1 cellular context compared by ENCODE assay signal in the genomic region with DNA sequence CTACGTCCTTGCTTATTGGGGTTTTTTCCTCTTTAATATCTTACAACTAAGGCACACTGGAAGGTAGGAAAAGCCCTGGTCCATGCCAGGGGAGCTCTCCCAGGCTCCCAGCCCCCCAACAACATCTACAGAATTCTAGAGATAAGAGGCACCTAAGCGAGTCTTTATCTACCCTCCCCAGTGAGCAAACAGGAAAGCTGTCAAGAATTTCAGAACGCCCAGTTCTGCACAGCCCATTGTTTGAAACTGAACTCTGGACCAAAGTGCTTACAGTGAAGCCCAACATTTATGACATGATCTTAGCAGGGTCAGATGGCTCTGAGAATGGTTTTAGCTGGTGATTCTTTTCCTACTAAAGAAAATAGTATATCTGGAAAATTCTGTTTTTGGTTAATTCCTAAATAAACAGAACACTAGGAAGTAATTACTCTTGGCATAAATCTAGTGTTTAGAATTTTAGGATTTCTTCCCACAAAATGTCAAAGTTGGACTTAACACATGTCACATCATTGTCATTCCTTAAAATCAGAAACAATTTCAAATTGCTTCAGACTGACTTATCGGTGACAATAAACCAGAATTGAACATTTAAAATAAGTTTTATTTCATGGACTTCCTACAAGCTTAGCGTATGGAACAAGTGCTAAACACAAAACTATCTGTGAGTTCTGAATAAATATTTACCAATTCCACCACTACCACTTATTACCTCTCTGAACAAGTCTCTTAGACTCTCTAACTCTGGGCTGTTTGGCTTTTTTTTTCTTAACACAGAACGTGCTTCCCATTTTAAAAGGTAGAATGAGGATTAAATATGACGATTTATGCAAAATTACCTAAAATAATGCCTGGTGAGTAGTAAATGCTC.
A peak's percentile ranks its signal among the peaks of the same experiment; 100 is the strongest.
TF ChIP-seq lines count a peak whose summit lies in the region.

No MANE protein-coding gene starts in this region.

TF ChIP-seq in HepG2, 621 proteins besides CTCF, POLR2A, EP300 and RAD21 (continued from another document and continues in another):
- TF ChIP-seq ZNF432 (CRISPR knock-in tag; IDR thresholded peaks at IDR 0.05; ENCODE audit: borderline replicate concordance) = no peak
- TF ChIP-seq ZNF292 (CRISPR knock-in tag; IDR thresholded peaks at IDR 0.05; ENCODE audit: borderline replicate concordance, low read depth) = peak; percentile 43; the same call in 1 of the 2 replicates
- TF ChIP-seq, protein P1, sequence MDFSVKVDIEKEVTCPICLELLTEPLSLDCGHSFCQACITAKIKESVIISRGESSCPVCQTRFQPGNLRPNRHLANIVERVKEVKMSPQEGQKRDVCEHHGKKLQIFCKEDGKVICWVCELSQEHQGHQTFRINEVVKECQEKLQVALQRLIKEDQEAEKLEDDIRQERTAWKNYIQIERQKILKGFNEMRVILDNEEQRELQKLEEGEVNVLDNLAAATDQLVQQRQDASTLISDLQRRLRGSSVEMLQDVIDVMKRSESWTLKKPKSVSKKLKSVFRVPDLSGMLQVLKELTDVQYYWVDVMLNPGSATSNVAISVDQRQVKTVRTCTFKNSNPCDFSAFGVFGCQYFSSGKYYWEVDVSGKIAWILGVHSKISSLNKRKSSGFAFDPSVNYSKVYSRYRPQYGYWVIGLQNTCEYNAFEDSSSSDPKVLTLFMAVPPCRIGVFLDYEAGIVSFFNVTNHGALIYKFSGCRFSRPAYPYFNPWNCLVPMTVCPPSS (IDR thresholded peaks at IDR 0.05) = no peak
- no peak for TF ChIP-seq NFATC3 (CRISPR knock-in tag; IDR thresholded peaks at IDR 0.05)
- TF ChIP-seq, protein P2, sequence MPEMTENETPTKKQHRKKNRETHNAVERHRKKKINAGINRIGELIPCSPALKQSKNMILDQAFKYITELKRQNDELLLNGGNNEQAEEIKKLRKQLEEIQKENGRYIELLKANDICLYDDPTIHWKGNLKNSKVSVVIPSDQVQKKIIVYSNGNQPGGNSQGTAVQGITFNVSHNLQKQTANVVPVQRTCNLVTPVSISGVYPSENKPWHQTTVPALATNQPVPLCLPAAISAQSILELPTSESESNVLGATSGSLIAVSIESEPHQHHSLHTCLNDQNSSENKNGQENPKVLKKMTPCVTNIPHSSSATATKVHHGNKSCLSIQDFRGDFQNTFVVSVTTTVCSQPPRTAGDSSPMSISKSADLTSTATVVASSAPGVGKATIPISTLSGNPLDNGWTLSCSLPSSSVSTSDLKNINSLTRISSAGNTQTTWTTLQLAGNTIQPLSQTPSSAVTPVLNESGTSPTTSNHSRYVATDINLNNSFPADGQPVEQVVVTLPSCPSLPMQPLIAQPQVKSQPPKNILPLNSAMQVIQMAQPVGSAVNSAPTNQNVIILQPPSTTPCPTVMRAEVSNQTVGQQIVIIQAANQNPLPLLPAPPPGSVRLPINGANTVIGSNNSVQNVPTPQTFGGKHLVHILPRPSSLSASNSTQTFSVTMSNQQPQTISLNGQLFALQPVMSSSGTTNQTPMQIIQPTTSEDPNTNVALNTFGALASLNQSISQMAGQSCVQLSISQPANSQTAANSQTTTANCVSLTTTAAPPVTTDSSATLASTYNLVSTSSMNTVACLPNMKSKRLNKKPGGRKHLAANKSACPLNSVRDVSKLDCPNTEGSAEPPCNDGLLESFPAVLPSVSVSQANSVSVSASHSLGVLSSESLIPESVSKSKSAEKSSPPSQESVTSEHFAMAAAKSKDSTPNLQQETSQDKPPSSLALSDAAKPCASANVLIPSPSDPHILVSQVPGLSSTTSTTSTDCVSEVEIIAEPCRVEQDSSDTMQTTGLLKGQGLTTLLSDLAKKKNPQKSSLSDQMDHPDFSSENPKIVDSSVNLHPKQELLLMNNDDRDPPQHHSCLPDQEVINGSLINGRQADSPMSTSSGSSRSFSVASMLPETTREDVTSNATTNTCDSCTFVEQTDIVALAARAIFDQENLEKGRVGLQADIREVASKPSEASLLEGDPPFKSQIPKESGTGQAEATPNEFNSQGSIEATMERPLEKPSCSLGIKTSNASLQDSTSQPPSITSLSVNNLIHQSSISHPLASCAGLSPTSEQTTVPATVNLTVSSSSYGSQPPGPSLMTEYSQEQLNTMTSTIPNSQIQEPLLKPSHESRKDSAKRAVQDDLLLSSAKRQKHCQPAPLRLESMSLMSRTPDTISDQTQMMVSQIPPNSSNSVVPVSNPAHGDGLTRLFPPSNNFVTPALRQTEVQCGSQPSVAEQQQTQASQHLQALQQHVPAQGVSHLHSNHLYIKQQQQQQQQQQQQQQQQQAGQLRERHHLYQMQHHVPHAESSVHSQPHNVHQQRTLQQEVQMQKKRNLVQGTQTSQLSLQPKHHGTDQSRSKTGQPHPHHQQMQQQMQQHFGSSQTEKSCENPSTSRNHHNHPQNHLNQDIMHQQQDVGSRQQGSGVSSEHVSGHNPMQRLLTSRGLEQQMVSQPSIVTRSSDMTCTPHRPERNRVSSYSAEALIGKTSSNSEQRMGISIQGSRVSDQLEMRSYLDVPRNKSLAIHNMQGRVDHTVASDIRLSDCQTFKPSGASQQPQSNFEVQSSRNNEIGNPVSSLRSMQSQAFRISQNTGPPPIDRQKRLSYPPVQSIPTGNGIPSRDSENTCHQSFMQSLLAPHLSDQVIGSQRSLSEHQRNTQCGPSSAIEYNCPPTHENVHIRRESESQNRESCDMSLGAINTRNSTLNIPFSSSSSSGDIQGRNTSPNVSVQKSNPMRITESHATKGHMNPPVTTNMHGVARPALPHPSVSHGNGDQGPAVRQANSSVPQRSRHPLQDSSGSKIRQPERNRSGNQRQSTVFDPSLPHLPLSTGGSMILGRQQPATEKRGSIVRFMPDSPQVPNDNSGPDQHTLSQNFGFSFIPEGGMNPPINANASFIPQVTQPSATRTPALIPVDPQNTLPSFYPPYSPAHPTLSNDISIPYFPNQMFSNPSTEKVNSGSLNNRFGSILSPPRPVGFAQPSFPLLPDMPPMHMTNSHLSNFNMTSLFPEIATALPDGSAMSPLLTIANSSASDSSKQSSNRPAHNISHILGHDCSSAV (CRISPR knock-in tag; IDR thresholded peaks at IDR 0.05; ENCODE audit: borderline replicate concordance) = no peak
- TF ChIP-seq ZMAT3 (CRISPR knock-in tag; conservative IDR thresholded peaks at IDR 0.05) = 0 out of 2 replicates have a peak, but pooled peaks have one; percentile 47
- TF ChIP-seq, protein P3, sequence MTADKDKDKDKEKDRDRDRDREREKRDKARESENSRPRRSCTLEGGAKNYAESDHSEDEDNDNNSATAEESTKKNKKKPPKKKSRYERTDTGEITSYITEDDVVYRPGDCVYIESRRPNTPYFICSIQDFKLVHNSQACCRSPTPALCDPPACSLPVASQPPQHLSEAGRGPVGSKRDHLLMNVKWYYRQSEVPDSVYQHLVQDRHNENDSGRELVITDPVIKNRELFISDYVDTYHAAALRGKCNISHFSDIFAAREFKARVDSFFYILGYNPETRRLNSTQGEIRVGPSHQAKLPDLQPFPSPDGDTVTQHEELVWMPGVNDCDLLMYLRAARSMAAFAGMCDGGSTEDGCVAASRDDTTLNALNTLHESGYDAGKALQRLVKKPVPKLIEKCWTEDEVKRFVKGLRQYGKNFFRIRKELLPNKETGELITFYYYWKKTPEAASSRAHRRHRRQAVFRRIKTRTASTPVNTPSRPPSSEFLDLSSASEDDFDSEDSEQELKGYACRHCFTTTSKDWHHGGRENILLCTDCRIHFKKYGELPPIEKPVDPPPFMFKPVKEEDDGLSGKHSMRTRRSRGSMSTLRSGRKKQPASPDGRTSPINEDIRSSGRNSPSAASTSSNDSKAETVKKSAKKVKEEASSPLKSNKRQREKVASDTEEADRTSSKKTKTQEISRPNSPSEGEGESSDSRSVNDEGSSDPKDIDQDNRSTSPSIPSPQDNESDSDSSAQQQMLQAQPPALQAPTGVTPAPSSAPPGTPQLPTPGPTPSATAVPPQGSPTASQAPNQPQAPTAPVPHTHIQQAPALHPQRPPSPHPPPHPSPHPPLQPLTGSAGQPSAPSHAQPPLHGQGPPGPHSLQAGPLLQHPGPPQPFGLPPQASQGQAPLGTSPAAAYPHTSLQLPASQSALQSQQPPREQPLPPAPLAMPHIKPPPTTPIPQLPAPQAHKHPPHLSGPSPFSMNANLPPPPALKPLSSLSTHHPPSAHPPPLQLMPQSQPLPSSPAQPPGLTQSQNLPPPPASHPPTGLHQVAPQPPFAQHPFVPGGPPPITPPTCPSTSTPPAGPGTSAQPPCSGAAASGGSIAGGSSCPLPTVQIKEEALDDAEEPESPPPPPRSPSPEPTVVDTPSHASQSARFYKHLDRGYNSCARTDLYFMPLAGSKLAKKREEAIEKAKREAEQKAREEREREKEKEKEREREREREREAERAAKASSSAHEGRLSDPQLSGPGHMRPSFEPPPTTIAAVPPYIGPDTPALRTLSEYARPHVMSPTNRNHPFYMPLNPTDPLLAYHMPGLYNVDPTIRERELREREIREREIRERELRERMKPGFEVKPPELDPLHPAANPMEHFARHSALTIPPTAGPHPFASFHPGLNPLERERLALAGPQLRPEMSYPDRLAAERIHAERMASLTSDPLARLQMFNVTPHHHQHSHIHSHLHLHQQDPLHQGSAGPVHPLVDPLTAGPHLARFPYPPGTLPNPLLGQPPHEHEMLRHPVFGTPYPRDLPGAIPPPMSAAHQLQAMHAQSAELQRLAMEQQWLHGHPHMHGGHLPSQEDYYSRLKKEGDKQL (CRISPR knock-in tag; IDR thresholded peaks at IDR 0.05; ENCODE audit: low read depth) = peak; percentile 85
- TF ChIP-seq, protein P4, sequence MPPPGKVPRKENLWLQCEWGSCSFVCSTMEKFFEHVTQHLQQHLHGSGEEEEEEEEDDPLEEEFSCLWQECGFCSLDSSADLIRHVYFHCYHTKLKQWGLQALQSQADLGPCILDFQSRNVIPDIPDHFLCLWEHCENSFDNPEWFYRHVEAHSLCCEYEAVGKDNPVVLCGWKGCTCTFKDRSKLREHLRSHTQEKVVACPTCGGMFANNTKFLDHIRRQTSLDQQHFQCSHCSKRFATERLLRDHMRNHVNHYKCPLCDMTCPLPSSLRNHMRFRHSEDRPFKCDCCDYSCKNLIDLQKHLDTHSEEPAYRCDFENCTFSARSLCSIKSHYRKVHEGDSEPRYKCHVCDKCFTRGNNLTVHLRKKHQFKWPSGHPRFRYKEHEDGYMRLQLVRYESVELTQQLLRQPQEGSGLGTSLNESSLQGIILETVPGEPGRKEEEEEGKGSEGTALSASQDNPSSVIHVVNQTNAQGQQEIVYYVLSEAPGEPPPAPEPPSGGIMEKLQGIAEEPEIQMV (CRISPR knock-in tag; IDR thresholded peaks at IDR 0.05; ENCODE audit: low read depth) = peak; percentile 48; the same call in 1 of the 2 replicates
- peak; percentile 47 for TF ChIP-seq MEF2D (CRISPR knock-in tag; IDR thresholded peaks at IDR 0.05)
- 0 out of 2 replicates have a peak, but pooled peaks have one; percentile 39 for TF ChIP-seq ZSCAN20 (CRISPR knock-in tag; IDR thresholded peaks at IDR 0.05; ENCODE audit: borderline replicate concordance)
- peak; percentile 93 for TF ChIP-seq ZNF644 (CRISPR knock-in tag; IDR thresholded peaks at IDR 0.05; ENCODE audit: low read depth)
- TF ChIP-seq, protein P5, sequence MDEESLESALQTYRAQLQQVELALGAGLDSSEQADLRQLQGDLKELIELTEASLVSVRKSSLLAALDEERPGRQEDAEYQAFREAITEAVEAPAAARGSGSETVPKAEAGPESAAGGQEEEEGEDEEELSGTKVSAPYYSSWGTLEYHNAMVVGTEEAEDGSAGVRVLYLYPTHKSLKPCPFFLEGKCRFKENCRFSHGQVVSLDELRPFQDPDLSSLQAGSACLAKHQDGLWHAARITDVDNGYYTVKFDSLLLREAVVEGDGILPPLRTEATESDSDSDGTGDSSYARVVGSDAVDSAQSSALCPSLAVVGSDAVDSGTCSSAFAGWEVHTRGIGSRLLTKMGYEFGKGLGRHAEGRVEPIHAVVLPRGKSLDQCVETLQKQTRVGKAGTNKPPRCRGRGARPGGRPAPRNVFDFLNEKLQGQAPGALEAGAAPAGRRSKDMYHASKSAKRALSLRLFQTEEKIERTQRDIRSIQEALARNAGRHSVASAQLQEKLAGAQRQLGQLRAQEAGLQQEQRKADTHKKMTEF (CRISPR knock-in tag; IDR thresholded peaks at IDR 0.05) = peak; percentile 79
- peak; percentile 86 for TF ChIP-seq ETV5 (CRISPR knock-in tag; IDR thresholded peaks at IDR 0.05; ENCODE audit: borderline replicate concordance)
- peak; percentile 97 for TF ChIP-seq SALL1 (CRISPR knock-in tag; IDR thresholded peaks at IDR 0.05)
- TF ChIP-seq ZNF431 (CRISPR knock-in tag; IDR thresholded peaks at IDR 0.05; ENCODE audit: borderline replicate concordance, low read depth) = no peak
- peak; percentile 73; the same call in 1 of the 2 replicates for TF ChIP-seq FOXJ3 (CRISPR knock-in tag; IDR thresholded peaks at IDR 0.05; ENCODE audit: borderline replicate concordance)
- peak; percentile 63 for TF ChIP-seq IRF2 (CRISPR knock-in tag; IDR thresholded peaks at IDR 0.05)
- TF ChIP-seq SIN3A (IDR thresholded peaks at IDR 0.05; ENCODE audit: borderline replicate concordance, low read depth, low read length) = no peak
- TF ChIP-seq, protein P6, sequence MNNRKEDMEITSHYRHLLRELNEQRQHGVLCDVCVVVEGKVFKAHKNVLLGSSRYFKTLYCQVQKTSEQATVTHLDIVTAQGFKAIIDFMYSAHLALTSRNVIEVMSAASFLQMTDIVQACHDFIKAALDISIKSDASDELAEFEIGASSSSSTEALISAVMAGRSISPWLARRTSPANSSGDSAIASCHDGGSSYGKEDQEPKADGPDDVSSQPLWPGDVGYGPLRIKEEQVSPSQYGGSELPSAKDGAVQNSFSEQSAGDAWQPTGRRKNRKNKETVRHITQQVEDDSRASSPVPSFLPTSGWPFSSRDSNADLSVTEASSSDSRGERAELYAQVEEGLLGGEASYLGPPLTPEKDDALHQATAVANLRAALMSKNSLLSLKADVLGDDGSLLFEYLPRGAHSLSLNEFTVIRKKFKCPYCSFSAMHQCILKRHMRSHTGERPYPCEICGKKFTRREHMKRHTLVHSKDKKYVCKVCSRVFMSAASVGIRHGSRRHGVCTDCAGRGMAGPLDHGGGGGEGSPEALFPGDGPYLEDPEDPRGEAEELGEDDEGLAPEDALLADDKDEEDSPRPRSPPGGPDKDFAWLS (CRISPR knock-in tag; IDR thresholded peaks at IDR 0.05; ENCODE audit: borderline replicate concordance) = no peak
- no peak for TF ChIP-seq KMT2B (CRISPR knock-in tag; IDR thresholded peaks at IDR 0.05)
- no peak for TF ChIP-seq GTF2F1 (IDR thresholded peaks at IDR 0.05; ENCODE audit: low read length)
- peak; percentile 57; the same call in 1 of the 2 replicates for TF ChIP-seq ZNF556 (CRISPR knock-in tag; IDR thresholded peaks at IDR 0.05; ENCODE audit: borderline replicate concordance)
- TF ChIP-seq, protein P7, sequence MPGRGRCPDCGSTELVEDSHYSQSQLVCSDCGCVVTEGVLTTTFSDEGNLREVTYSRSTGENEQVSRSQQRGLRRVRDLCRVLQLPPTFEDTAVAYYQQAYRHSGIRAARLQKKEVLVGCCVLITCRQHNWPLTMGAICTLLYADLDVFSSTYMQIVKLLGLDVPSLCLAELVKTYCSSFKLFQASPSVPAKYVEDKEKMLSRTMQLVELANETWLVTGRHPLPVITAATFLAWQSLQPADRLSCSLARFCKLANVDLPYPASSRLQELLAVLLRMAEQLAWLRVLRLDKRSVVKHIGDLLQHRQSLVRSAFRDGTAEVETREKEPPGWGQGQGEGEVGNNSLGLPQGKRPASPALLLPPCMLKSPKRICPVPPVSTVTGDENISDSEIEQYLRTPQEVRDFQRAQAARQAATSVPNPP (CRISPR knock-in tag; IDR thresholded peaks at IDR 0.05) = no peak
- peak; percentile 55; the same call in 1 of the 2 replicates for TF ChIP-seq KLF11 (CRISPR knock-in tag; IDR thresholded peaks at IDR 0.05)
- TF ChIP-seq TBL1XR1 (IDR thresholded peaks at IDR 0.05; ENCODE audit: borderline replicate concordance, low read length, partially characterized antibody) = no peak
- peak; percentile 72; the same call in 1 of the 2 replicates for TF ChIP-seq SIX1 (CRISPR knock-in tag; IDR thresholded peaks at IDR 0.05; ENCODE audit: borderline replicate concordance)
- TF ChIP-seq ZSCAN29 (CRISPR knock-in tag; conservative IDR thresholded peaks at IDR 0.05) = peak; percentile 60; the same call in 1 of the 2 replicates
- TF ChIP-seq, protein P8, sequence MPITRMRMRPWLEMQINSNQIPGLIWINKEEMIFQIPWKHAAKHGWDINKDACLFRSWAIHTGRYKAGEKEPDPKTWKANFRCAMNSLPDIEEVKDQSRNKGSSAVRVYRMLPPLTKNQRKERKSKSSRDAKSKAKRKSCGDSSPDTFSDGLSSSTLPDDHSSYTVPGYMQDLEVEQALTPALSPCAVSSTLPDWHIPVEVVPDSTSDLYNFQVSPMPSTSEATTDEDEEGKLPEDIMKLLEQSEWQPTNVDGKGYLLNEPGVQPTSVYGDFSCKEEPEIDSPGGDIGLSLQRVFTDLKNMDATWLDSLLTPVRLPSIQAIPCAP (CRISPR knock-in tag; IDR thresholded peaks at IDR 0.05; ENCODE audit: low read depth) = no peak
